Comparison of ENCODE assay signal across 12 cellular contexts in the genomic region with DNA sequence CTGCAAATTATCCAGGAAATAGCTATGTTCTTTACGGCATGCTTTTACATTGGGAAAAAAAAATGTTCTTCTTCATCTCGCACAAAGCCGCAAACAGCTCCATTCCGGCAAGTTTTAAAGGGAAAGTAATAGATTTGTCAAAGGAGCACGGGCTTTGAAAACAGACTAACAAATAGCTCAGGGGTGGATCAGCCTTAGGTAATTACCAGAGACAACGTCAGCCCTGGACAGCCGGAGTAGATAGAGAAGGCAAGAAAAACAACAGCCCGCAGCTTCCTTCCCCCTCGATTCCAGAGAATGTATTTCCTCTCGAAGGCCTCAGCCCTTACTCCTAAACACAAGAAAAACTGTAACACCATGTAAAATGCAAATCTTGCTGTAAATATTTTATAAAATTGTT.
DNase-seq lines count a peak whose midpoint lies in the region; ATAC-seq and TF ChIP-seq lines count a peak whose summit lies in the region.
"Had no signal": no experiment of that assay in that cellular context is flagged by ENCODE, and none has a peak within 500 bp of the region (broad histone marks: within the 10 kb centered on the region; RNA-seq: fewer than 3 reads in every experiment).

No MANE protein-coding gene starts in this region.

- H3K18ac ChIP-seq in mesenchymal stem cell (ENCODE audit: low read depth in 1 of 2, low read length in 2 of 2): peak overlapping the region in 1 of 2 experiments; percentile 52

- no peak for TF ChIP-seq POLR2A in uterus (IDR thresholded peaks at IDR 0.05)

- H4K91ac ChIP-seq in mesenchymal stem cell (ENCODE audit: low read length): no peak overlapping the region

- H3K23ac ChIP-seq in mesenchymal stem cell (ENCODE audit: low read length in 2 of 2): no peak overlapping the region

- H3K4me3 ChIP-seq in mesenchymal stem cell (ENCODE audit: insufficient read depth in 1 of 2, low read depth in 1 of 2, low read length in 2 of 2) (peak overlapping the region in 1 of 2 experiments; percentile 70), uterus (peak overlapping the region in 1 of 2 donors; percentile 18)
- H3K4me3 ChIP-seq: adrenal gland had no signal

- no peak overlapping the region for H2BK12ac ChIP-seq in mesenchymal stem cell (ENCODE audit: low read length in 2 of 2)

- H3K4me2 ChIP-seq in mesenchymal stem cell (ENCODE audit: low read length, poor library complexity, severe bottlenecking): peak overlapping the region; percentile 51

- peak overlapping the region; percentile 54 for H3K27ac Mint-ChIP-seq in dendritic cell treated with granulocyte-macrophage colony-stimulating factor and Interleukin-4, amounts not matched to agents 40 ng/mL and 50 ng/mL, for 4 days
- H3K27ac Mint-ChIP-seq: activated CD8-positive, alpha-beta T cell treated with anti-CD3 and anti-CD28 coated beads, Interleukin-2, amount 10 ng/mL, durations not matched to agents 7 days and 5 days had no signal

- intact Hi-C loops in cardiac septum (cut with DNase I) (loop anchor here (5.0 kb wide), 1 partner anchor 156 kb away; no protein-coding TSS in a partner anchor), Right ventricle myocardium superior (cut with DNase I) (loop anchor here (10.0 kb wide), 1 partner anchor 191 kb away; no protein-coding TSS in a partner anchor), uterus (cut with DNase I; ENCODE audit: low total_unique reads) (no loop called here)
- intact Hi-C loops in dendritic cell treated with granulocyte-macrophage colony-stimulating factor and Interleukin-4, amounts not matched to agents 40 ng/mL and 50 ng/mL, for 4 days (cut with micrococcal nuclease): no loop called here

- no peak for TF ChIP-seq CTCF in uterus (IDR thresholded peaks at IDR 0.05)

- peaks cover 2% of the 10 kb centered on the region for H3K27me3 Mint-ChIP-seq in dendritic cell treated with granulocyte-macrophage colony-stimulating factor and Interleukin-4, amounts not matched to agents 40 ng/mL and 50 ng/mL, for 4 days

- H2AK5ac ChIP-seq in mesenchymal stem cell (ENCODE audit: low read length, severe bottlenecking): no peak overlapping the region

- peak overlapping the region; percentile 91 for H3K9ac ChIP-seq in mesenchymal stem cell (ENCODE audit: low read length)

- peak overlapping the region; percentile 41 for H3K27ac ChIP-seq in mesenchymal stem cell (ENCODE audit: low read length, poor library complexity, severe bottlenecking)
- peak overlapping the region; percentile 74 to 78 for H3K27ac ChIP-seq in uterus
- H3K27ac ChIP-seq: C4-2B had no signal

- no peaks in the 10 kb centered on the region for H3K36me3 ChIP-seq in mesenchymal stem cell (ENCODE audit: control insufficient read depth in 1 of 2, insufficient read depth in 2 of 2, low read depth in 1 of 2, low read length in 2 of 2)
- no peaks in the 10 kb centered on the region for H3K36me3 ChIP-seq in uterus
- H3K36me3 ChIP-seq: adrenal gland, spleen had no signal

- H3K4me1 Mint-ChIP-seq in dendritic cell treated with granulocyte-macrophage colony-stimulating factor and Interleukin-4, amounts not matched to agents 40 ng/mL and 50 ng/mL, for 4 days (ENCODE audit: low read depth): no peaks in the 10 kb centered on the region

- H3K9me3 Mint-ChIP-seq in dendritic cell treated with granulocyte-macrophage colony-stimulating factor and Interleukin-4, amounts not matched to agents 40 ng/mL and 50 ng/mL, for 4 days: no peaks in the 10 kb centered on the region

- H2AFZ ChIP-seq in mesenchymal stem cell (ENCODE audit: low read depth, low read length): no peak overlapping the region

- no peaks in the 10 kb centered on the region for H3K9me3 ChIP-seq in mesenchymal stem cell (ENCODE audit: control insufficient read depth, low read length)
- H3K9me3 ChIP-seq in uterus: no peaks in the 10 kb centered on the region
- H3K9me3 ChIP-seq: adrenal gland, spleen had no signal

- no peak overlapping the region for H3K14ac ChIP-seq in mesenchymal stem cell (ENCODE audit: low read length in 2 of 2)

- DNase-seq in cardiac septum (ENCODE audit: low spot score) (peak; percentile 73), Right ventricle myocardium superior (no peak), mesenchymal stem cell (peak; percentile 33), uterus (peak in 1 of 2 donors; percentile 50)
- DNase-seq in stimulated activated CD4-positive, alpha-beta T cell treated with anti-CD3 and anti-CD28 coated beads, Interleukin-4, amount 100 ng/mL, for 1 hour: no peak
- DNase-seq: activated CD8-positive, alpha-beta T cell treated with anti-CD3 and anti-CD28 coated beads, Interleukin-2, amount 10 ng/mL, durations not matched to agents 7 days and 5 days had no signal

- H3K79me1 ChIP-seq in mesenchymal stem cell (replicated peaks; ENCODE audit: low read length, poor library complexity, severe bottlenecking): peaks cover 2% of the 10 kb centered on the region

- no peak overlapping the region for H2BK120ac ChIP-seq in mesenchymal stem cell (ENCODE audit: low read depth, low read length)

- no peak overlapping the region for H2BK5ac ChIP-seq in mesenchymal stem cell (ENCODE audit: low read depth, low read length, poor library complexity, severe bottlenecking)

- 5% methylated on average over 9 of the region's 10 CpGs for whole genome bisulfite sequencing in mesenchymal stem cell

- H3K4ac ChIP-seq in mesenchymal stem cell (ENCODE audit: low read depth in 1 of 2, low read length in 2 of 2): no peak overlapping the region

- H2BK15ac ChIP-seq in mesenchymal stem cell (ENCODE audit: low read depth, poor library complexity, severe bottlenecking): no peak overlapping the region

- H3K4me3 Mint-ChIP-seq in dendritic cell treated with granulocyte-macrophage colony-stimulating factor and Interleukin-4, amounts not matched to agents 40 ng/mL and 50 ng/mL, for 4 days: peak overlapping the region; percentile 17
- H3K4me3 Mint-ChIP-seq: activated CD8-positive, alpha-beta T cell treated with anti-CD3 and anti-CD28 coated beads, Interleukin-2, amount 10 ng/mL, durations not matched to agents 7 days and 5 days had no signal

- H3K36me3 Mint-ChIP-seq in dendritic cell treated with granulocyte-macrophage colony-stimulating factor and Interleukin-4, amounts not matched to agents 40 ng/mL and 50 ng/mL, for 4 days (ENCODE audit: low read depth): no peaks in the 10 kb centered on the region

- H4K8ac ChIP-seq in mesenchymal stem cell (ENCODE audit: low read length): no peak overlapping the region

- ATAC-seq in Right ventricle myocardium superior (ENCODE audit: poor library complexity): no peak
- ATAC-seq in HG03442 (IDR thresholded peaks at IDR 0.05; ENCODE audit: unreplicated experiment): no peak
- ATAC-seq in HG03135 (IDR thresholded peaks at IDR 0.05; ENCODE audit: unreplicated experiment): no peak
- ATAC-seq: activated CD8-positive, alpha-beta T cell treated with anti-CD3 and anti-CD28 coated beads, Interleukin-2, amount 10 ng/mL, durations not matched to agents 7 days and 5 days had no signal

- H3K4me1 ChIP-seq in mesenchymal stem cell (ENCODE audit: control insufficient read depth, insufficient read depth, low read depth, low read length): peaks cover 16% of the 10 kb centered on the region
- peaks cover 0 to 10% of the 10 kb centered on the region in 2 donors for H3K4me1 ChIP-seq in uterus
- H3K4me1 ChIP-seq: adrenal gland had no signal

- peaks cover 0 to 4% of the 10 kb centered on the region in 2 experiments for H3K27me3 ChIP-seq in mesenchymal stem cell (ENCODE audit: control insufficient read depth in 1 of 2, insufficient read depth in 1 of 2, low read length in 2 of 2)
- H3K27me3 ChIP-seq in uterus: no peaks in the 10 kb centered on the region
- H3K27me3 ChIP-seq: adrenal gland, spleen had no signal

Comparison
In these comparisons a context has a peak if more than half of its experiments do, and no peak if none do; other contexts are left out.
1. DNase-seq: peak in cardiac septum (single experiment) and mesenchymal stem cell (single experiment); none in Right ventricle myocardium superior (single experiment) and stimulated activated CD4-positive, alpha-beta T cell treated with anti-CD3 and anti-CD28 coated beads, Interleukin-4, amount 100 ng/mL, for 1 hour (single experiment).
2. intact Hi-C loops: an anchor here in cardiac septum (5.0 kb wide) and Right ventricle myocardium superior (10.0 kb wide); none called in dendritic cell treated with granulocyte-macrophage colony-stimulating factor and Interleukin-4, amounts not matched to agents 40 ng/mL and 50 ng/mL, for 4 days and uterus.